In the genomic region with DNA sequence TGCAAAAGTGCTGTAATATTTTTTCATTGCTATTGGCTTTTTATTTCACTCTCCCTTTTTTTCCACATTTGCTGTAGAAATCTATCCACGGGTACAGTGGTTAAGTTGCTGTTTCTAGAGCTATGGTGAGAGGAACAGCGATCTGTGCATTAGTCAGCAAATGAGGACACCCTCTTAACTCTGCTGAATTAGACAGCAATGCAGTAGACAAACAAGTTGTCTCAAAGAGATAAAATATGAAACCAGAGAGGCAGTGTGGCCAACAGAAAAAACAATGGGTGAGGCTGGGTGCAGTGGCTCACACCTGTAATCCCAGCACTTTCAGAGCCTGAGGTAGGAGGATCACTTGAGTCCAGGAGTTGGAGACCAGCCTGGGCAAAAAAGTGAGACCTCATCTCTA, we compare ENCODE assay signal across 1 cellular context.
TF ChIP-seq lines count a peak whose summit lies in the region.

No MANE protein-coding gene starts in this region.

TF ChIP-seq in K562, 482 proteins besides CTCF, POLR2A, EP300 and RAD21 (continued from another document):
- TF ChIP-seq ZBTB40 (IDR thresholded peaks at IDR 0.05) (0 out of 2 replicates have a peak, but pooled peaks have one; percentile 37), ZBTB40 (CRISPR knock-in tag; IDR thresholded peaks at IDR 0.05) (no peak), RCOR1 (IDR thresholded peaks at IDR 0.05; ENCODE audit: borderline replicate concordance in 1 of 2, low read depth in 2 of 2, low read length in 2 of 2) (0 out of 4 replicates have a peak, but pooled peaks of 1 of the 2 experiments have one; percentile 40), SMARCA4 (IDR thresholded peaks at IDR 0.05) (peak; percentile 75), ARID1B (IDR thresholded peaks at IDR 0.05) (peak; percentile 78)
- TF ChIP-seq, protein P1, sequence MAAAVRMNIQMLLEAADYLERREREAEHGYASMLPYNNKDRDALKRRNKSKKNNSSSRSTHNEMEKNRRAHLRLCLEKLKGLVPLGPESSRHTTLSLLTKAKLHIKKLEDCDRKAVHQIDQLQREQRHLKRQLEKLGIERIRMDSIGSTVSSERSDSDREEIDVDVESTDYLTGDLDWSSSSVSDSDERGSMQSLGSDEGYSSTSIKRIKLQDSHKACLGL (CRISPR knock-in tag; IDR thresholded peaks at IDR 0.05; ENCODE audit: borderline replicate concordance, poor library complexity, severe bottlenecking) = no peak
TF ChIP-seq in K562: peak in this region for 29.
